9 cellular contexts compared by ENCODE assay signal in the genomic region with DNA sequence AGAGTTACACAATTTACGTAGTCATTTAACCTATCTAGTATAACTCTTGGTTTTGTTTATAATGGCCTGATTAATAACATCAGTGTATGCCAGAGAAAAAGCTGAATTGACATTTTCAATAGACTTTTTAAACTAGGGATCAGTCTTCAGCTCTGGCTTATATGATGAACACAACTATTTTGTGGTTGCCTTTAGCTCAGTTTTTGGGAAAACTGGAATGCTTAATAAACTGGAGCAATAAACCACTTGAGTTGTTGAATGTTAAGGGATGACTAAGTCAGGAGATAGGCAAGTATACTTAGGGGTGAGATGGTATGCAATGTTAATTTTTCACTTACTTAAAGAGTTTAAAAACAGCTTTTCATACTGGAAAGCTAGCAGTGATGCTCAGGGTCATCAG. TPM values are rescaled to one million over a fixed set of nuclear protein-coding genes. Genes with fewer than 3 reads are reported as not detected.
DNase-seq lines count a peak whose midpoint lies in the region; ATAC-seq and TF ChIP-seq lines count a peak whose summit lies in the region.
"Had no signal": no experiment of that assay in that cellular context is flagged by ENCODE, and none has a peak within 500 bp of the region (broad histone marks: within the 10 kb centered on the region; RNA-seq: fewer than 3 reads in every experiment).

No MANE protein-coding gene starts in this region.

- H3K36me3 ChIP-seq in kidney epithelial cell (ENCODE audit: control insufficient read depth, insufficient read depth, low read length), result no peaks in the 10 kb centered on the region
- H3K36me3 ChIP-seq in upper lobe of right lung, result no peaks in the 10 kb centered on the region
- H3K36me3 ChIP-seq in upper lobe of left lung, result no peaks in the 10 kb centered on the region
- H3K36me3 ChIP-seq: pancreas had no signal

- H3K9me3 ChIP-seq in upper lobe of right lung (no peaks in the 10 kb centered on the region), upper lobe of left lung (no peaks in the 10 kb centered on the region)
- H3K9me3 ChIP-seq: pancreas had no signal

- intact Hi-C loops in upper lobe of right lung (cut with DNase I), result no loop called here

- TF ChIP-seq POLR2A in upper lobe of left lung (IDR thresholded peaks at IDR 0.05), result no peak

- TF ChIP-seq EP300 in upper lobe of left lung (IDR thresholded peaks at IDR 0.05), result no peak

- peaks cover 10% of the 10 kb centered on the region for H3K4me1 Mint-ChIP-seq in glutamatergic neuron (ENCODE audit: low read depth, unreplicated experiment)

- ATAC-seq in upper lobe of right lung, result no peak
- no peak for ATAC-seq in upper lobe of left lung (ENCODE audit: low FRiP score in 2 of 2)
- no peak for ATAC-seq in GM19463 (IDR thresholded peaks at IDR 0.05; ENCODE audit: unreplicated experiment)
- ATAC-seq: pancreas had no signal

- peaks cover 5% of the 10 kb centered on the region for H3K9me3 Mint-ChIP-seq in glutamatergic neuron (ENCODE audit: unreplicated experiment)

- H3K4me3 Mint-ChIP-seq in glutamatergic neuron (ENCODE audit: unreplicated experiment), result no peak overlapping the region

- no peaks in the 10 kb centered on the region for H3K27me3 Mint-ChIP-seq in glutamatergic neuron (ENCODE audit: unreplicated experiment)

- H3K4me1 ChIP-seq in upper lobe of right lung (no peaks in the 10 kb centered on the region), upper lobe of left lung (peaks cover 24 to 31% (median 27%) of the 10 kb centered on the region in 4 donors)

- no peaks in the 10 kb centered on the region for H3K36me3 Mint-ChIP-seq in glutamatergic neuron (ENCODE audit: unreplicated experiment)

- DNase-seq in AG08395 (ENCODE audit: low spot score) (peak; percentile 44), HCEC 1CT (peak; percentile 77), amniotic epithelial cell (ENCODE audit: low read depth) (peak; percentile 81), kidney epithelial cell (ENCODE audit: low read depth) (no peak), upper lobe of right lung (no peak), upper lobe of left lung (no peak), glutamatergic neuron (no peak)
- DNase-seq: pancreas had no signal

- peak overlapping the region; percentile 2 for H3K4me3 ChIP-seq in kidney epithelial cell (ENCODE audit: low read depth, low read length)
- no peak overlapping the region for H3K4me3 ChIP-seq in upper lobe of right lung
- no peak overlapping the region for H3K4me3 ChIP-seq in upper lobe of left lung

- H3K27ac Mint-ChIP-seq in glutamatergic neuron (ENCODE audit: unreplicated experiment), result no peak overlapping the region

- TF ChIP-seq CTCF in kidney epithelial cell (IDR thresholded peaks at IDR 0.05; ENCODE audit: insufficient read depth, low read length, poor library complexity, severe bottlenecking) (no peak), upper lobe of right lung (IDR thresholded peaks at IDR 0.05) (no peak), upper lobe of left lung (IDR thresholded peaks at IDR 0.05) (no peak), glutamatergic neuron (IDR thresholded peaks at IDR 0.05; ENCODE audit: partially characterized antibody, unreplicated experiment) (no peak)

- 63 to 64% methylated on average over 1 of the region's 1 CpG for WGBS in upper lobe of left lung, 2 donors

- H3K27me3 ChIP-seq in kidney epithelial cell (ENCODE audit: control insufficient read depth, insufficient read depth, low read length) (no peaks in the 10 kb centered on the region), upper lobe of right lung (no peaks in the 10 kb centered on the region), upper lobe of left lung (peaks cover 0 to 6% (median 0%) of the 10 kb centered on the region in 4 donors)
- H3K27me3 ChIP-seq: pancreas had no signal

- H3K27ac ChIP-seq in upper lobe of right lung, result no peak overlapping the region
- no peak overlapping the region for H3K27ac ChIP-seq in upper lobe of left lung

RNA-seq across cellular contexts. Expression of a gene that starts 2.3 kb away (rescaled TPM):
- total RNA-seq in kidney epithelial cell, result 43.8 and 46.8 TPM in 2 replicates
- total RNA-seq in upper lobe of right lung, result 34.1 TPM
- total RNA-seq in upper lobe of left lung, result 10 to 100 TPM in 5 of 6 donors, 1 to 10 TPM in 1; 8.4 to 37.2 (median 26.2) TPM
- total RNA-seq in glutamatergic neuron (ENCODE audit: unreplicated experiment), result 35.6 TPM

Comparison
In these comparisons a context has a peak if more than half of its experiments do, and no peak if none do; other contexts are left out.
1. DNase-seq: peak in AG08395 (single experiment), HCEC 1CT (single experiment) and amniotic epithelial cell (single experiment); none in kidney epithelial cell (single experiment), upper lobe of right lung (single experiment), upper lobe of left lung (0 of 2) and glutamatergic neuron (single experiment).